ENCODE assay signal across 23 cellular contexts in genomic region chr6:153058291-153058690, GRCh38. TPM values are rescaled to one million over a fixed set of nuclear protein-coding genes. Genes with fewer than 3 reads are reported as not detected.
DNase-seq lines count a peak whose midpoint lies in the region; ATAC-seq, FAIRE-seq and TF ChIP-seq lines count a peak whose summit lies in the region.
"Had no signal": no experiment of that assay in that cellular context is flagged by ENCODE, and none has a peak within 500 bp of the region (broad histone marks: within the 10 kb centered on the region; RNA-seq: fewer than 3 reads in every experiment).

No MANE protein-coding gene starts in this region.

- intact Hi-C loops in endothelial cell of umbilical vein (cut with micrococcal nuclease) = no loop called here
- intact Hi-C loops in naive thymus-derived CD4-positive, alpha-beta T cell (cut with micrococcal nuclease) = no loop called here

- H3K9me3 Mint-ChIP-seq in naive thymus-derived CD4-positive, alpha-beta T cell = peaks cover 0 to 13% (median 4%) of the 10 kb centered on the region in 11 donors
- H3K9me3 Mint-ChIP-seq: activated CD4-positive, alpha-beta memory T cell treated with anti-CD3 and anti-CD28 coated beads, Interleukin-2, amount 10 ng/mL, durations not matched to agents 7 days and 5 days had no signal

- dilution Hi-C loops in endothelial cell of umbilical vein (cut with MboI; ENCODE audit: extremely low pct_ligation_motif_present, low sequenced_read_pairs) = no loop called here

- no peak overlapping the region for H3K4me3 Mint-ChIP-seq in naive thymus-derived CD4-positive, alpha-beta T cell
- H3K4me3 Mint-ChIP-seq: activated B cell treated with CpG ODN at 0.5 μM for 24 hours; activated CD4-positive, alpha-beta memory T cell treated with anti-CD3 and anti-CD28 coated beads, Interleukin-2, amount 10 ng/mL, durations not matched to agents 7 days and 5 days had no signal

- no peak overlapping the region for H3K27ac Mint-ChIP-seq in naive thymus-derived CD4-positive, alpha-beta T cell
- H3K27ac Mint-ChIP-seq: activated B cell treated with CpG ODN at 0.5 μM for 24 hours; activated CD4-positive, alpha-beta memory T cell treated with anti-CD3 and anti-CD28 coated beads, Interleukin-2, amount 10 ng/mL, durations not matched to agents 7 days and 5 days had no signal

- POLR2A ChIA-PET in endothelial cell of umbilical vein (lab: Charles Lee) = no interaction called here
- POLR2A ChIA-PET in naive thymus-derived CD4-positive, alpha-beta T cell (lab: Charles Lee) = no interaction called here

- no peak for TF ChIP-seq POLR2A in endothelial cell of umbilical vein (IDR thresholded peaks at IDR 0.05; ENCODE audit: low read depth, low read length)

- no peak overlapping the region for H2AFZ ChIP-seq in endothelial cell of umbilical vein (ENCODE audit: low read depth, low read length)

- no peak overlapping the region for H3K9ac ChIP-seq in endothelial cell of umbilical vein (replicated peaks; ENCODE audit: extremely low read depth, insufficient read depth, low read length)

- no peaks in the 10 kb centered on the region for H3K4me1 Mint-ChIP-seq in naive thymus-derived CD4-positive, alpha-beta T cell
- H3K4me1 Mint-ChIP-seq: activated B cell treated with CpG ODN at 0.5 μM for 24 hours; activated CD4-positive, alpha-beta memory T cell treated with anti-CD3 and anti-CD28 coated beads, Interleukin-2, amount 10 ng/mL, durations not matched to agents 7 days and 5 days had no signal

- no peak overlapping the region for H3K27ac ChIP-seq in endothelial cell of umbilical vein (ENCODE audit: insufficient read depth, low read depth, low read length)
- H3K27ac ChIP-seq in naive thymus-derived CD4-positive, alpha-beta T cell (ENCODE audit: low read depth, low read length) = no peak overlapping the region
- H3K27ac ChIP-seq: HL-60, left lung had no signal

- ATAC-seq in naive thymus-derived CD4-positive, alpha-beta T cell = peak; percentile 46
- ATAC-seq in GM21515 (IDR thresholded peaks at IDR 0.05; ENCODE audit: unreplicated experiment) = no peak
- ATAC-seq: K562, left lung had no signal

- DNase-seq in NCI-H748 (lab: John Stamatoyannopoulos, UW; ENCODE audit: unreplicated experiment) (peak; percentile 17), NCI-H748 treated with DMSO at 0.1 percent for 48 hours (lab: John Stamatoyannopoulos, UW) (no peak), RPMI7951 (ENCODE audit: low read depth) (peak; percentile 83), endothelial cell of umbilical vein (ENCODE audit: low read depth, low spot score) (peak; percentile 12), GM19238 (ENCODE audit: insufficient read length, low spot score) (no peak), SW480 (ENCODE audit: low spot score) (no peak)
- DNase-seq in naive thymus-derived CD4-positive, alpha-beta T cell = no peak
- DNase-seq: ACHN; activated B cell treated with CpG ODN at 0.5 μM for 24 hours; activated CD4-positive, alpha-beta memory T cell treated with anti-CD3 and anti-CD28 coated beads, Interleukin-2, amount 10 ng/mL, durations not matched to agents 7 days and 5 days; activated naive CD4-positive, alpha-beta T cell treated with Interleukin-2 at 50 U/mL for 16 hours; aorta; C1 segment of cervical spinal cord; DMS 273 treated with DMSO at 0.1 percent for 48 hours; glutamatergic neuron; left lung; NCI-H187 treated with DMSO at 0.1 percent for 48 hours; NCI-H446 treated with DMSO at 0.1 percent for 48 hours; T-helper 1 cell had no signal

- H3K9me1 ChIP-seq in endothelial cell of umbilical vein (replicated peaks; ENCODE audit: control insufficient read depth, extremely low read depth, insufficient read depth, low read length) = no peaks in the 10 kb centered on the region

- no peaks in the 10 kb centered on the region for H3K79me2 ChIP-seq in endothelial cell of umbilical vein (ENCODE audit: control insufficient read depth, insufficient read depth, low read length)

- H3K36me3 ChIP-seq in endothelial cell of umbilical vein (ENCODE audit: control insufficient read depth in 2 of 2, extremely low read depth in 1 of 2, insufficient read depth in 2 of 2, low read length in 2 of 2) = no peaks in the 10 kb centered on the region
- no peaks in the 10 kb centered on the region for H3K36me3 ChIP-seq in naive thymus-derived CD4-positive, alpha-beta T cell (ENCODE audit: control insufficient read depth in 2 of 3, insufficient read depth in 3 of 3, low read length in 3 of 3)
- H3K36me3 ChIP-seq: left lung had no signal

- no peaks in the 10 kb centered on the region for H3K27me3 ChIP-seq in endothelial cell of umbilical vein (ENCODE audit: control insufficient read depth in 2 of 2, insufficient read depth in 2 of 2, low read length in 2 of 2)
- no peaks in the 10 kb centered on the region for H3K27me3 ChIP-seq in naive thymus-derived CD4-positive, alpha-beta T cell (ENCODE audit: control insufficient read depth in 2 of 2, insufficient read depth in 2 of 2, low read length in 2 of 2)
- H3K27me3 ChIP-seq: left lung had no signal

- no peak for TF ChIP-seq CTCF in endothelial cell of umbilical vein (IDR thresholded peaks at IDR 0.05; ENCODE audit: extremely low read depth in 1 of 2, insufficient read depth in 1 of 2, low read depth in 1 of 2, low read length in 2 of 2)

- no peaks in the 10 kb centered on the region for H4K20me1 ChIP-seq in endothelial cell of umbilical vein (replicated peaks; ENCODE audit: control insufficient read depth, extremely low read depth, insufficient read depth, low read length)

- H3K36me3 Mint-ChIP-seq in naive thymus-derived CD4-positive, alpha-beta T cell = peaks cover 0 to 2% (median 0%) of the 10 kb centered on the region in 5 donors

- no peak overlapping the region for H3K4me2 ChIP-seq in endothelial cell of umbilical vein (ENCODE audit: insufficient read depth, low read length)

- CTCF ChIA-PET in endothelial cell of umbilical vein (lab: Charles Lee) = interaction anchor here (1.2 kb wide), 2 partner anchors 26 to 50 kb away, joined by 5 read pairs; no protein-coding TSS in a partner anchor
- CTCF ChIA-PET in naive thymus-derived CD4-positive, alpha-beta T cell (lab: Charles Lee) = no interaction called here

- no peaks in the 10 kb centered on the region for H3K4me1 ChIP-seq in endothelial cell of umbilical vein (ENCODE audit: control insufficient read depth, extremely low read depth, insufficient read depth, low read length)
- H3K4me1 ChIP-seq in naive thymus-derived CD4-positive, alpha-beta T cell (ENCODE audit: control insufficient read depth in 2 of 2, insufficient read depth in 2 of 2, low read length in 2 of 2) = no peaks in the 10 kb centered on the region
- H3K4me1 ChIP-seq: left lung had no signal

- BruUV-seq in endothelial cell of umbilical vein (replicated peaks; lab: Mats Ljungman, UMichigan) = no TSS peak

- H3K9me3 ChIP-seq in endothelial cell of umbilical vein (replicated peaks; ENCODE audit: control insufficient read depth, insufficient read depth, low read length) = no peaks in the 10 kb centered on the region
- H3K9me3 ChIP-seq in naive thymus-derived CD4-positive, alpha-beta T cell (ENCODE audit: control insufficient read depth in 2 of 3, low read length in 3 of 3) = no peaks in the 10 kb centered on the region
- H3K9me3 ChIP-seq: left lung had no signal

- FAIRE-seq in endothelial cell of umbilical vein (lab: Jason Lieb, UNC) = no peak
- FAIRE-seq: colon, K562 had no signal

- H3K4me3 ChIP-seq in endothelial cell of umbilical vein (replicated peaks in 1 of 3; ENCODE audit: insufficient read depth in 1 of 3, low read depth in 1 of 3, low read length in 3 of 3) = no peak overlapping the region
- no peak overlapping the region for H3K4me3 ChIP-seq in naive thymus-derived CD4-positive, alpha-beta T cell (ENCODE audit: low read length)
- H3K4me3 ChIP-seq: K562, left lung had no signal

- peaks cover 0 to 37% (median 23%) of the 10 kb centered on the region in 5 donors for H3K27me3 Mint-ChIP-seq in naive thymus-derived CD4-positive, alpha-beta T cell

TF ChIP-seq in endothelial cell of umbilical vein, 7 proteins besides CTCF, POLR2A, EP300 and RAD21:
- TF ChIP-seq, protein P1, sequence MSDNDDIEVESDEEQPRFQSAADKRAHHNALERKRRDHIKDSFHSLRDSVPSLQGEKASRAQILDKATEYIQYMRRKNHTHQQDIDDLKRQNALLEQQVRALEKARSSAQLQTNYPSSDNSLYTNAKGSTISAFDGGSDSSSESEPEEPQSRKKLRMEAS (IDR thresholded peaks at IDR 0.05; ENCODE audit: insufficient read depth, insufficient read length) = no peak
- TF ChIP-seq JUN (IDR thresholded peaks at IDR 0.05; ENCODE audit: borderline replicate concordance, insufficient read depth, insufficient read length, low read depth) = no peak
- no peak for TF ChIP-seq EZH2 (IDR thresholded peaks at IDR 0.05; ENCODE audit: borderline replicate concordance, low read depth, low read length, severe bottlenecking)
- peak; percentile 84 for TF ChIP-seq FOS (IDR thresholded peaks at IDR 0.05; ENCODE audit: borderline replicate concordance, insufficient read depth, low read length)
- TF ChIP-seq GATA2 (IDR thresholded peaks at IDR 0.05; ENCODE audit: insufficient read depth, insufficient read length, low read depth, low read length) = peak; percentile 89
- TF ChIP-seq POLR2AphosphoS5 (IDR thresholded peaks at IDR 0.05; ENCODE audit: insufficient read depth, low read depth, low read length) = no peak
- TF ChIP-seq MYC (IDR thresholded peaks at IDR 0.05; ENCODE audit: low read depth, low read length) = no peak

RNA-seq across cellular contexts. Expression of gene MTRF1L, which starts 55.8 kb away (rescaled TPM):
- total RNA-seq in RPMI7951 (2014; rRNA removed; shearing (Covaris generic)) = 19.7 and 25.0 TPM in 2 replicates
- 27.5 and 31.2 TPM in 2 replicates for total RNA-seq in endothelial cell of umbilical vein
- 5.2 and 6.2 TPM in 2 replicates for polyA plus RNA-seq in endothelial cell of umbilical vein
- polyA plus RNA-seq in endothelial cell of umbilical vein (2011; cell fraction: cytosol; rRNA removed) = 8.3 and 9.1 TPM in 2 replicates
- 20.5 and 32.0 TPM in 2 replicates for polyA plus RNA-seq in endothelial cell of umbilical vein (2011; cell fraction: nucleus; rRNA removed)
- 9.5 and 19.1 TPM in 2 replicates for polyA plus RNA-seq in endothelial cell of umbilical vein (2012)
- polyA minus RNA-seq in endothelial cell of umbilical vein = 10.5 and 10.9 TPM in 2 replicates
- polyA minus RNA-seq in endothelial cell of umbilical vein (2011; cell fraction: cytosol; rRNA and poly(A)+ RNA removed) = 8.8 TPM
- polyA minus RNA-seq in endothelial cell of umbilical vein (2011; cell fraction: nucleus; rRNA and poly(A)+ RNA removed) = 39.7 and 47.9 TPM in 2 replicates
- 10 to 100 TPM in 4 of 5 experiments, 1 to 10 TPM in 1; 8.9 to 18.1 (median 13.5) TPM for total RNA-seq in naive thymus-derived CD4-positive, alpha-beta T cell
- 1 to 10 TPM; 6.1 to 6.8 TPM for polyA plus RNA-seq in naive thymus-derived CD4-positive, alpha-beta T cell

Comparison
In these comparisons a context has a peak if more than half of its experiments do, and no peak if none do; other contexts are left out.
1. DNase-seq: peak in NCI-H748 (single experiment), RPMI7951 (single experiment) and endothelial cell of umbilical vein (single experiment); none in NCI-H748 treated with DMSO at 0.1 percent for 48 hours (single experiment), naive thymus-derived CD4-positive, alpha-beta T cell (0 of 9), GM19238 (single experiment) and SW480 (single experiment).